ENCODE assay signal across 8 cellular contexts in genomic region chr19:47243776-47244547, GRCh38. TPM values are rescaled to one million over a fixed set of nuclear protein-coding genes. Genes with fewer than 3 reads are reported as not detected.
DNase-seq lines count a peak whose midpoint lies in the region; ATAC-seq and TF ChIP-seq lines count a peak whose summit lies in the region.

No MANE protein-coding gene starts in this region.

- peak; percentile 97 for TF ChIP-seq CTCF in A673 (conservative IDR thresholded peaks at IDR 0.05; ENCODE audit: low read depth, low read length)

- H3K4me3 ChIP-seq in A673 (ENCODE audit: low read depth, low read length, poor library complexity, severe bottlenecking), result peak overlapping the region; percentile 50

- H3K4me1 ChIP-seq in A673 (ENCODE audit: insufficient read depth, low read length, poor library complexity, severe bottlenecking), result peaks cover 15% of the 10 kb centered on the region

- peak overlapping the region; percentile 91 for H3K27ac ChIP-seq in A673 (ENCODE audit: low read depth, low read length, poor library complexity, severe bottlenecking)

- DNase-seq in A673 (ENCODE audit: low spot score) (peak; percentile 97), NCI-H226 (peak; percentile 96), cerebellar cortex (ENCODE audit: low spot score) (peak; percentile 90), kidney tubule cell (ENCODE audit: low spot score) (peak; percentile 97)
- peak; percentile 74 to 86 for DNase-seq in stimulated activated CD4-positive, alpha-beta T cell treated with anti-CD3 and anti-CD28 coated beads, Interleukin-1b, Interleukin-23, amount 100 ng/mL, for 1 hour (ENCODE audit: low read depth in 2 of 2)

- CTCF ChIA-PET in A673 (lab: Charles Lee), result interaction anchor here (0.5 to 2.2 kb wide), 17 partner anchors 10 to 231 kb away, joined by 3 to 80 read pairs (median 5); partner anchors contain the start of gene CCDC9

- ATAC-seq in GM18517 (IDR thresholded peaks at IDR 0.05; ENCODE audit: unreplicated experiment), result peak; percentile 62
- peak; percentile 65 for ATAC-seq in HG03108 (IDR thresholded peaks at IDR 0.05; ENCODE audit: unreplicated experiment)
- ATAC-seq in activated CD4-positive, CD25-positive, alpha-beta regulatory T cell treated with anti-CD3 and anti-CD28 coated beads, Interleukin-2, amount 50 U/mL, for 24 hours, result peak; percentile 82 to 84

- peaks cover 13% of the 10 kb centered on the region for H3K27me3 ChIP-seq in A673 (replicated peaks; ENCODE audit: insufficient read depth, low read depth, low read length, poor library complexity)

- H3K36me3 ChIP-seq in A673 (ENCODE audit: insufficient read depth, low read length, poor library complexity, severe bottlenecking), result no peaks in the 10 kb centered on the region

- BruUV-seq in A673 (replicated peaks; lab: Mats Ljungman, UMichigan), result no TSS peak

- intact Hi-C loops in A673 (cut with micrococcal nuclease; ENCODE audit: unreplicated experiment), result loop anchor here (1.0 to 10.0 kb wide), 4 partner anchors 34 to 389 kb away; partner anchors contain the start of gene AP2S1

- no peaks in the 10 kb centered on the region for H3K9me3 ChIP-seq in A673 (ENCODE audit: low read depth, low read length, poor library complexity, severe bottlenecking)

- POLR2A ChIA-PET in A673 (lab: Charles Lee; ENCODE audit: low non-redundant PET), result interaction anchor here (0.5 to 1.0 kb wide), 6 partner anchors 13 to 459 kb away, joined by 3 to 9 read pairs (median 3); partner anchors contain the start of gene CCDC9

RNA-seq across cellular contexts. Expression of gene CCDC9, which starts 12.4 kb away (rescaled TPM):
- 36.4 and 39.7 TPM in 2 replicates for total RNA-seq in A673 (2021)

RNA-seq across cellular contexts. Expression of gene BBC3, which starts 13.0 kb away (rescaled TPM):
- total RNA-seq in A673 (2021), result 2.7 and 3.7 TPM in 2 replicates

RNA-seq across cellular contexts. Expression of gene INAFM1, which starts 30.7 kb away (rescaled TPM):
- total RNA-seq in A673 (2021), result 13.8 and 15.9 TPM in 2 replicates

Comparison
In these comparisons a context has a peak if more than half of its experiments do, and no peak if none do; other contexts are left out.
1. Peak in every context shown above with its lines: DNase-seq, ATAC-seq, H3K4me3 ChIP-seq and H3K27ac ChIP-seq.